9 cellular contexts compared by ENCODE assay signal in genomic region chr17:41648411-41649195, GRCh38. TPM values are rescaled to one million over a fixed set of nuclear protein-coding genes. Genes with fewer than 3 reads are reported as not detected.
DNase-seq lines count a peak whose midpoint lies in the region; FAIRE-seq and TF ChIP-seq lines count a peak whose summit lies in the region.
"Had no signal": no experiment of that assay in that cellular context is flagged by ENCODE, and none has a peak within 500 bp of the region (broad histone marks: within the 10 kb centered on the region; RNA-seq: fewer than 3 reads in every experiment).

No MANE protein-coding gene starts in this region.

- peak overlapping the region; percentile 88 for H2AFZ ChIP-seq in MM.1S (ENCODE audit: low read length)

- H3K27me3 ChIP-seq in MM.1S (replicated peaks; ENCODE audit: insufficient read depth, low read length) (no peaks in the 10 kb centered on the region), neutrophil (no peaks in the 10 kb centered on the region), stomach smooth muscle (ENCODE audit: control insufficient read depth in 1 of 2, insufficient read depth in 2 of 2, low read length in 2 of 2) (no peaks in the 10 kb centered on the region)

- no peaks in the 10 kb centered on the region for H3K79me2 ChIP-seq in MM.1S (ENCODE audit: low read length)

- TF ChIP-seq CTCF in MM.1S (IDR thresholded peaks at IDR 0.05; ENCODE audit: low read length) (peak; percentile 94), neutrophil (IDR thresholded peaks at IDR 0.05) (peak; percentile 85)

- H3K4me1 ChIP-seq in MM.1S (ENCODE audit: low read length) (0 out of 2 replicates have a peak, but pooled peaks cover 5% of the 10 kb centered on the region), neutrophil (ENCODE audit: control insufficient read depth in 1 of 2, insufficient read depth in 1 of 2, low read depth in 1 of 2, low read length in 1 of 2) (peaks cover 30 to 33% of the 10 kb centered on the region in 2 experiments), stomach smooth muscle (ENCODE audit: control insufficient read depth, insufficient read depth, low read length) (peaks cover 29% of the 10 kb centered on the region)

- H3K27ac ChIP-seq in MM.1S (ENCODE audit: low read length) (no peak overlapping the region), neutrophil (no peak overlapping the region), stomach smooth muscle (ENCODE audit: low read length) (no peak overlapping the region)

- FAIRE-seq in frontal cortex (lab: Jason Lieb, UNC) = no peak
- FAIRE-seq: A204.1 had no signal

- peak overlapping the region; percentile 99 for H3K4me2 ChIP-seq in MM.1S (ENCODE audit: low read depth, low read length)

- no peaks in the 10 kb centered on the region for H3K9me2 ChIP-seq in MM.1S (replicated peaks; ENCODE audit: insufficient read depth, low read length)

- peak overlapping the region; percentile 62 for H3K4me3 ChIP-seq in MM.1S (ENCODE audit: low read length)
- peak overlapping the region; percentile 52 to 64 for H3K4me3 ChIP-seq in neutrophil (ENCODE audit: low read depth in 1 of 2, low read length in 1 of 2)
- H3K4me3 ChIP-seq in stomach smooth muscle (ENCODE audit: low read length in 2 of 2) = peak overlapping the region; percentile 76 to 77

- H3K9me3 ChIP-seq in MM.1S (replicated peaks; ENCODE audit: insufficient read depth, low read length) (no peaks in the 10 kb centered on the region), neutrophil (no peaks in the 10 kb centered on the region), stomach smooth muscle (ENCODE audit: control insufficient read depth in 2 of 2, low read length in 2 of 2) (no peaks in the 10 kb centered on the region)

- in situ Hi-C loops in SK-MEL-5 (cut with HindIII; ENCODE audit: low pct_unique_long_range_greater_than_20kb, low sequenced_read_pairs) = no loop called here

- H3F3A ChIP-seq in MM.1S (ENCODE audit: insufficient read depth, low read length) = no peaks in the 10 kb centered on the region

- no peaks in the 10 kb centered on the region for H3K36me3 ChIP-seq in MM.1S (replicated peaks; ENCODE audit: insufficient read depth, low read length)
- no peaks in the 10 kb centered on the region for H3K36me3 ChIP-seq in neutrophil
- no peaks in the 10 kb centered on the region for H3K36me3 ChIP-seq in stomach smooth muscle (ENCODE audit: control insufficient read depth in 2 of 2, insufficient read depth in 2 of 2, low read length in 2 of 2)

- peak overlapping the region; percentile 75 for H3K9ac ChIP-seq in MM.1S (ENCODE audit: low read length)
- peak overlapping the region; percentile 52 to 71 for H3K9ac ChIP-seq in stomach smooth muscle (ENCODE audit: low read length in 2 of 2)

- DNase-seq in NCI-H187 (lab: John Stamatoyannopoulos, UW) (peak; percentile 43 to 46), NCI-H187 treated with DMSO at 0.1 percent for 48 hours (lab: John Stamatoyannopoulos, UW) (no peak), MM.1S (peak; percentile 81), SK-MEL-5 (ENCODE audit: low read depth, low spot score) (peak; percentile 86), frontal cortex (ENCODE audit: low spot score in 2 of 2) (peak; percentile 71 to 88)
- peak; percentile 64 to 84 (median 80) for DNase-seq in activated naive CD4-positive, alpha-beta T cell (lab: John Stamatoyannopoulos, UW)

- H4K20me1 ChIP-seq in MM.1S (ENCODE audit: insufficient read depth, low read length) = no peaks in the 10 kb centered on the region

RNA-seq across cellular contexts. Expression of gene KRT17, which starts 24.2 kb away (rescaled TPM):
- total RNA-seq in SK-MEL-5 (2014; rRNA removed; shearing (Covaris generic)) = not detected in 2 replicates
- 0.13 TPM in 1 of 2 replicates, not detected in the other for polyA plus RNA-seq in SK-MEL-5 (2015; cell fraction: cytosol; rRNA removed)
- not detected in 2 replicates for polyA plus RNA-seq in SK-MEL-5 (2015; cell fraction: nucleus; rRNA removed)
- under 0.01 TPM for total RNA-seq in frontal cortex

RNA-seq across cellular contexts. Expression of gene KRT16, which starts 36.0 kb away (rescaled TPM):
- not detected in 2 replicates for total RNA-seq in SK-MEL-5 (2014; rRNA removed; shearing (Covaris generic))
- not detected in 2 replicates for polyA plus RNA-seq in SK-MEL-5 (2015; cell fraction: cytosol; rRNA removed)
- not detected in 2 replicates for polyA plus RNA-seq in SK-MEL-5 (2015; cell fraction: nucleus; rRNA removed)
- not detected for total RNA-seq in frontal cortex

RNA-seq across cellular contexts. Expression of gene EIF1, which starts 40.1 kb away (rescaled TPM):
- total RNA-seq in SK-MEL-5 (2014; rRNA removed; shearing (Covaris generic)) = 129 and 155 TPM in 2 replicates
- polyA plus RNA-seq in SK-MEL-5 (2015; cell fraction: cytosol; rRNA removed) = 378 and 406 TPM in 2 replicates
- 693 and 817 TPM in 2 replicates for polyA plus RNA-seq in SK-MEL-5 (2015; cell fraction: nucleus; rRNA removed)
- total RNA-seq in frontal cortex = 70.1 TPM
